15 cellular contexts compared by ENCODE assay signal in the genomic region with DNA sequence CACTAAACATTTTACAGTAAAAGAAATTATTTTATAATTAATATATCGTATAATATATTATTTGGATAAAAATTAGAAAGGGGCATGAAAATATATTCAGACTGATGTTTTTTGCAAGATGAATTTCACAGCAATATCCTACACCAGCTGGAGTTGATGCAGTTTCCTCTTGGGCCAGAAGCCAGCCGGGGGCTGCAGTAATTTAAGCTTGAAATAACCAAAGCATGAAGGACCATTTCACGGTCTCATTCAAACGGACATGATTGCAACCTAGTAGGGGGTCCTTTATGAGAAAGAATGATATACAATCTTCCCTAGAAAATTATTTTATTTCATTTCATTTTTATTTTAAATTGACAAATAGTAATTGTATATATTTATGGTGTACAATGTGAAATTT.
A peak's percentile ranks its signal among the peaks of the same experiment; 100 is the strongest.
DNase-seq lines count a peak whose midpoint lies in the region; ATAC-seq lines count a peak whose summit lies in the region.
"Had no signal": no experiment of that assay in that cellular context is flagged by ENCODE, and none has a peak within 500 bp of the region (broad histone marks: within the 10 kb centered on the region; RNA-seq: fewer than 3 reads in every experiment).

No MANE protein-coding gene starts in this region.

- peak; percentile 52 for DNase-seq in DMS 273 (lab: John Stamatoyannopoulos, UW; ENCODE audit: unreplicated experiment)
- no peak for DNase-seq in DMS 273 treated with DMSO at 0.1 percent for 48 hours (lab: John Stamatoyannopoulos, UW)
- DNase-seq in NCI-H345 (lab: John Stamatoyannopoulos, UW), result peak; percentile 30
- no peak for DNase-seq in NCI-H345 treated with DMSO at 0.1 percent for 48 hours (lab: John Stamatoyannopoulos, UW; ENCODE audit: unreplicated experiment)
- peak; percentile 77 for DNase-seq in NCI-H1092 treated with DMSO at 0.1 percent for 48 hours (lab: John Stamatoyannopoulos, UW)
- DNase-seq in left kidney (ENCODE audit: low read depth, low spot score), result peak; percentile 61
- DNase-seq: AML-193; CD8-positive, alpha-beta memory T cell; DMS79 treated with DMSO at 0.1 percent for 48 hours; EL; GOT3; H9 had no signal

- no peak for ATAC-seq in HG03045 (IDR thresholded peaks at IDR 0.05; ENCODE audit: unreplicated experiment)
- ATAC-seq in GM18517 (IDR thresholded peaks at IDR 0.05; ENCODE audit: unreplicated experiment), result no peak
- ATAC-seq: HepG2 had no signal

Comparison
In these comparisons a context has a peak if more than half of its experiments do, and no peak if none do; other contexts are left out.
1. DNase-seq: peak in DMS 273 (single experiment), NCI-H345 (single experiment), NCI-H1092 treated with DMSO at 0.1 percent for 48 hours (single experiment) and left kidney (single experiment); none in DMS 273 treated with DMSO at 0.1 percent for 48 hours (single experiment) and NCI-H345 treated with DMSO at 0.1 percent for 48 hours (single experiment).